Comparison of ENCODE assay signal across 29 cellular contexts in genomic region chr5:87722286-87722685, GRCh38.
DNase-seq lines count a peak whose midpoint lies in the region; ATAC-seq and TF ChIP-seq lines count a peak whose summit lies in the region.
"Had no signal": no experiment of that assay in that cellular context is flagged by ENCODE, and none has a peak within 500 bp of the region (broad histone marks: within the 10 kb centered on the region; RNA-seq: fewer than 3 reads in every experiment).

No MANE protein-coding gene starts in this region.

- CTCF ChIA-PET in PC-3 (lab: Charles Lee) (no interaction called here), mammary epithelial cell (lab: Charles Lee; ENCODE audit: low non-redundant PET) (no interaction called here)

- H3K4me3 ChIP-seq in PC-3 (ENCODE audit: low read length) (no peak overlapping the region), osteoblast (ENCODE audit: insufficient read depth, low read length) (no peak overlapping the region), mammary epithelial cell (replicated peaks in 1 of 3; ENCODE audit: insufficient read depth in 1 of 3, low read depth in 2 of 3, low read length in 3 of 3) (no peak overlapping the region), foreskin fibroblast (ENCODE audit: low read depth in 1 of 2, low read length in 2 of 2) (no peak overlapping the region)
- H3K4me3 ChIP-seq: lower lobe of right lung, sigmoid colon, tibial artery had no signal

- no peak overlapping the region for H3K4me3 Mint-ChIP-seq in chondrocyte (ENCODE audit: unreplicated experiment)
- H3K4me3 Mint-ChIP-seq: activated B cell treated with CpG ODN at 0.5 μM for 24 hours; activated naive CD8-positive, alpha-beta T cell; CD4-positive, alpha-beta T cell; neural crest cell; stimulated activated naive CD8-positive, alpha-beta T cell treated with anti-CD3 and anti-CD28 coated beads, Interleukin-15, Interleukin-2, amounts not matched to agents 100 ng/mL and 50 ng/mL, for 24 hours had no signal

- H3K27ac ChIP-seq in PC-3 (ENCODE audit: low read length) (peak overlapping the region; percentile 48), osteoblast (ENCODE audit: low read depth, low read length) (no peak overlapping the region), mammary epithelial cell (ENCODE audit: insufficient read depth, low read depth, low read length) (no peak overlapping the region)
- H3K27ac ChIP-seq: lower lobe of right lung, sigmoid colon, tibial artery had no signal

- intact Hi-C loops in PC-3 (cut with micrococcal nuclease) = no loop called here
- intact Hi-C loops in mammary epithelial cell (cut with micrococcal nuclease) = no loop called here

- no peaks in the 10 kb centered on the region for H3K36me3 Mint-ChIP-seq in chondrocyte (ENCODE audit: low read depth)
- H3K36me3 Mint-ChIP-seq: activated naive CD8-positive, alpha-beta T cell had no signal

- H3K9me2 ChIP-seq in PC-3 (replicated peaks; ENCODE audit: low read length) = no peaks in the 10 kb centered on the region

- 92% methylated on average over 3 of the region's 3 CpGs for WGBS in mammary epithelial cell (ENCODE audit: low coverage, missing lambda C conversion rate)

- no TSS peak for BruUV-seq in PC-3 (replicated peaks; lab: Mats Ljungman, UMichigan)
- BruUV-seq in mammary epithelial cell (replicated peaks; lab: Mats Ljungman, UMichigan) = no TSS peak

- no peak for TF ChIP-seq CTCF in PC-3 (conservative IDR thresholded peaks at IDR 0.05; ENCODE audit: low read depth, low read length)
- TF ChIP-seq CTCF in osteoblast (IDR thresholded peaks at IDR 0.05; ENCODE audit: extremely low read depth, low read depth, low read length) = no peak
- no peak for TF ChIP-seq CTCF in mammary epithelial cell (conservative IDR thresholded peaks at IDR 0.05 in 1 of 2, IDR thresholded peaks at IDR 0.05 in 1 of 2; ENCODE audit: extremely low read depth in 1 of 2, insufficient read depth in 1 of 2, low read depth in 1 of 2, low read length in 2 of 2)
- TF ChIP-seq CTCF in chondrocyte (IDR thresholded peaks at IDR 0.05) = no peak
- TF ChIP-seq CTCF in foreskin fibroblast (IDR thresholded peaks at IDR 0.05; ENCODE audit: low read depth, low read length) = no peak

- no peak overlapping the region for H2AFZ ChIP-seq in PC-3 (ENCODE audit: low read length)
- no peak overlapping the region for H2AFZ ChIP-seq in osteoblast (ENCODE audit: low read length)
- H2AFZ ChIP-seq in mammary epithelial cell (ENCODE audit: low read depth, low read length) = no peak overlapping the region

- H3K79me2 ChIP-seq in PC-3 (ENCODE audit: low read length) (no peaks in the 10 kb centered on the region), osteoblast (ENCODE audit: insufficient read depth, low read length) (no peaks in the 10 kb centered on the region), mammary epithelial cell (ENCODE audit: insufficient read depth, low read length) (no peaks in the 10 kb centered on the region)

- H4K20me1 ChIP-seq in PC-3 (ENCODE audit: low read length) (no peaks in the 10 kb centered on the region), osteoblast (ENCODE audit: insufficient read depth, low read length) (no peaks in the 10 kb centered on the region), mammary epithelial cell (ENCODE audit: insufficient read depth, low read length) (no peaks in the 10 kb centered on the region)

- POLR2A ChIA-PET in PC-3 (lab: Charles Lee; ENCODE audit: unreplicated experiment) = no interaction called here

- H3K4me1 ChIP-seq in PC-3 (ENCODE audit: insufficient read depth, low read length) (peaks cover 13% of the 10 kb centered on the region), osteoblast (ENCODE audit: insufficient read depth, low read length) (no peaks in the 10 kb centered on the region), mammary epithelial cell (ENCODE audit: insufficient read depth, low read length) (no peaks in the 10 kb centered on the region)
- H3K4me1 ChIP-seq: lower lobe of right lung, sigmoid colon, tibial artery had no signal

- no peaks in the 10 kb centered on the region for H3F3A ChIP-seq in PC-3 (ENCODE audit: low read length, unreplicated experiment)

- H3K27ac Mint-ChIP-seq in chondrocyte (ENCODE audit: unreplicated experiment) = no peak overlapping the region
- H3K27ac Mint-ChIP-seq: activated B cell treated with CpG ODN at 0.5 μM for 24 hours; activated naive CD8-positive, alpha-beta T cell; activated T-helper 2 cell treated with anti-CD3 and anti-CD28 coated beads, Interferon-gamma antibody, Interleukin-2, Interleukin-4, amounts not matched to agents 10 μg/mL and 5 μg/mL and 100 μg/mL, durations not matched to agents 14 hours and 24 hours and 36 hours; CD4-positive, alpha-beta T cell; stimulated activated naive CD8-positive, alpha-beta T cell treated with anti-CD3 and anti-CD28 coated beads, Interleukin-15, Interleukin-2, amounts not matched to agents 100 ng/mL and 50 ng/mL, for 24 hours had no signal

- ATAC-seq in PC-3 = peak; percentile 96
- ATAC-seq: esophagus mucosa, lower lobe of right lung, SK-N-SH treated with all-trans-retinoic acid at 6 μM for 48 hours had no signal

- H3K27me3 Mint-ChIP-seq in chondrocyte (ENCODE audit: low read depth) = no peaks in the 10 kb centered on the region
- H3K27me3 Mint-ChIP-seq: activated B cell treated with CpG ODN at 0.5 μM for 24 hours; CD4-positive, alpha-beta T cell; stimulated activated naive CD8-positive, alpha-beta T cell treated with anti-CD3 and anti-CD28 coated beads, Interleukin-15, Interleukin-2, amounts not matched to agents 100 ng/mL and 50 ng/mL, for 24 hours had no signal

- peak; percentile 14 for DNase-seq in H4 (ENCODE audit: low spot score)
- DNase-seq in PC-3 = peak; percentile 90
- peak; percentile 19 for DNase-seq in cerebellar cortex (ENCODE audit: low spot score)
- peak; percentile 37 for DNase-seq in osteoblast (ENCODE audit: insufficient read length, low spot score, missing footprints)
- DNase-seq in mammary epithelial cell = no peak
- no peak for DNase-seq in chondrocyte (ENCODE audit: low spot score)
- no peak for DNase-seq in cortex of kidney (lab: John Stamatoyannopoulos, UW)
- DNase-seq in foreskin fibroblast = no peak
- DNase-seq: activated B cell treated with CpG ODN at 0.5 μM for 24 hours; activated CD4-positive, alpha-beta T cell treated with anti-CD3 and anti-CD28 coated beads, Interleukin-2, amount 50 U/mL, for 4 hours; aorta; CD4-positive, alpha-beta T cell; DMS 273 treated with DMSO at 0.1 percent for 48 hours; effector memory CD4-positive, alpha-beta T cell; IMR-90; lower lobe of right lung; NCI-H1105; NCI-H2029; NCI-H526 treated with DMSO at 0.1 percent for 48 hours; RPMI8226; sigmoid colon; T-helper 2 cell; tibial artery had no signal

- dilution Hi-C loops in mammary epithelial cell (cut with HindIII; ENCODE audit: low sequenced_read_pairs) = no loop called here

- H3K4me2 ChIP-seq in PC-3 (ENCODE audit: low read length) (peak overlapping the region; percentile 0; the same call in 1 of the 2 replicates), osteoblast (ENCODE audit: insufficient read depth, low read length) (no peak overlapping the region), mammary epithelial cell (ENCODE audit: insufficient read depth, low read depth, low read length) (no peak overlapping the region)

- no peaks in the 10 kb centered on the region for H3K4me1 Mint-ChIP-seq in chondrocyte (ENCODE audit: low read depth)
- H3K4me1 Mint-ChIP-seq: activated B cell treated with CpG ODN at 0.5 μM for 24 hours, neural crest cell had no signal

- peaks cover 13% of the 10 kb centered on the region for H3K9me3 Mint-ChIP-seq in chondrocyte (ENCODE audit: low read depth)
- H3K9me3 Mint-ChIP-seq: activated T-helper 2 cell treated with anti-CD3 and anti-CD28 coated beads, Interferon-gamma antibody, Interleukin-2, Interleukin-4, amounts not matched to agents 10 μg/mL and 5 μg/mL and 100 μg/mL, durations not matched to agents 14 hours and 24 hours and 36 hours; stimulated activated naive CD8-positive, alpha-beta T cell treated with anti-CD3 and anti-CD28 coated beads, Interleukin-15, Interleukin-2, amounts not matched to agents 100 ng/mL and 50 ng/mL, for 24 hours had no signal

- H3K36me3 ChIP-seq in PC-3 (ENCODE audit: low read depth, low read length) (peaks cover 8% of the 10 kb centered on the region; the same call in 1 of the 2 replicates), osteoblast (ENCODE audit: insufficient read depth, low read length) (no peaks in the 10 kb centered on the region), mammary epithelial cell (ENCODE audit: insufficient read depth, low read length) (no peaks in the 10 kb centered on the region)
- H3K36me3 ChIP-seq: lower lobe of right lung, sigmoid colon, tibial artery had no signal

- no peaks in the 10 kb centered on the region for H3K9me3 ChIP-seq in PC-3 (ENCODE audit: low read length)
- H3K9me3 ChIP-seq in osteoblast (ENCODE audit: low read depth, low read length) = no peaks in the 10 kb centered on the region
- peaks cover 6% of the 10 kb centered on the region for H3K9me3 ChIP-seq in mammary epithelial cell (replicated peaks; ENCODE audit: insufficient read depth, low read length)
- H3K9me3 ChIP-seq: lower lobe of right lung, tibial artery had no signal

- in situ Hi-C loops in mammary epithelial cell (cut with MboI; ENCODE audit: low sequenced_read_pairs in 2 of 2) = no loop called here

- H3K27me3 ChIP-seq in PC-3 (ENCODE audit: low read length) = no peaks in the 10 kb centered on the region
- no peaks in the 10 kb centered on the region for H3K27me3 ChIP-seq in osteoblast (ENCODE audit: insufficient read depth, low read length)
- no peaks in the 10 kb centered on the region for H3K27me3 ChIP-seq in mammary epithelial cell (ENCODE audit: insufficient read depth, low read length)
- H3K27me3 ChIP-seq: sigmoid colon, tibial artery had no signal

- H3K9ac ChIP-seq in PC-3 (ENCODE audit: low read length) = no peak overlapping the region
- H3K9ac ChIP-seq in mammary epithelial cell (ENCODE audit: insufficient read depth, low read length) = no peak overlapping the region

Comparison
In these comparisons a context has a peak if more than half of its experiments do, and no peak if none do; other contexts are left out.
1. DNase-seq: peak in H4 (single experiment), PC-3 (single experiment), cerebellar cortex (single experiment) and osteoblast (single experiment); none in mammary epithelial cell (single experiment), chondrocyte (single experiment), cortex of kidney (single experiment) and foreskin fibroblast (0 of 2).